21 cellular contexts compared by ENCODE assay signal in genomic region chr7:31202801-31203200, GRCh38.
"Had no signal": no experiment of that assay in that cellular context is flagged by ENCODE, and none has a peak within 500 bp of the region (broad histone marks: within the 10 kb centered on the region; RNA-seq: fewer than 3 reads in every experiment).

No MANE protein-coding gene starts in this region.

- H3K4me3 ChIP-seq: adrenal gland, K562 had no signal

- H3K4me1 Mint-ChIP-seq: activated naive CD8-positive, alpha-beta T cell treated with anti-CD3 and anti-CD28 coated beads, Interleukin-2, amount 10 ng/mL, durations not matched to agents 7 days and 5 days; brain; central memory CD8-positive, alpha-beta T cell had no signal

- H3K9me3 Mint-ChIP-seq: activated CD8-positive, alpha-beta T cell treated with anti-CD3 and anti-CD28 coated beads for 36 hours; activated naive CD8-positive, alpha-beta T cell treated with anti-CD3 and anti-CD28 coated beads, Interleukin-2, amount 10 ng/mL, durations not matched to agents 7 days and 5 days had no signal

- H3K27me3 ChIP-seq: adrenal gland had no signal

- H3K9me3 ChIP-seq: adrenal gland had no signal

- H3K4me3 Mint-ChIP-seq: activated CD8-positive, alpha-beta T cell treated with anti-CD3 and anti-CD28 coated beads for 36 hours; activated naive CD8-positive, alpha-beta T cell treated with anti-CD3 and anti-CD28 coated beads, Interleukin-2, amount 10 ng/mL, durations not matched to agents 7 days and 5 days; brain; central memory CD8-positive, alpha-beta T cell; T-helper 1 cell treated with Interleukin-12 subunit alpha and Interleukin-12 subunit beta and Interleukin-4 antibody, amounts not matched to agents 30 μg/mL and 1 μg/mL, for 36 hours had no signal

- H3K27me3 Mint-ChIP-seq: activated CD8-positive, alpha-beta T cell treated with anti-CD3 and anti-CD28 coated beads for 36 hours; activated naive CD8-positive, alpha-beta T cell treated with anti-CD3 and anti-CD28 coated beads, Interleukin-2, amount 10 ng/mL, durations not matched to agents 7 days and 5 days; central memory CD8-positive, alpha-beta T cell had no signal

- H3K27ac Mint-ChIP-seq: activated CD8-positive, alpha-beta T cell treated with anti-CD3 and anti-CD28 coated beads for 36 hours; activated naive CD8-positive, alpha-beta T cell treated with anti-CD3 and anti-CD28 coated beads, Interleukin-2, amount 10 ng/mL, durations not matched to agents 7 days and 5 days; T-helper 1 cell treated with Interleukin-12 subunit alpha and Interleukin-12 subunit beta and Interleukin-4 antibody, amounts not matched to agents 30 μg/mL and 1 μg/mL, for 36 hours had no signal

- H3K36me3 ChIP-seq: adrenal gland had no signal

- H3K36me3 Mint-ChIP-seq: activated naive CD8-positive, alpha-beta T cell treated with anti-CD3 and anti-CD28 coated beads, Interleukin-2, amount 10 ng/mL, durations not matched to agents 7 days and 5 days; brain had no signal

- DNase-seq: activated CD4-positive, alpha-beta T cell treated with anti-CD3 and anti-CD28 coated beads for 4 hours; activated CD8-positive, alpha-beta memory T cell treated with anti-CD3 and anti-CD28 coated beads, Interleukin-2, amount 50 U/mL, for 48 hours; activated CD8-positive, alpha-beta T cell treated with anti-CD3 and anti-CD28 coated beads for 36 hours; activated naive CD4-positive, alpha-beta T cell treated with anti-CD3 and anti-CD28 coated beads, Interleukin-2, amount 50 U/mL, for 16 hours; activated naive CD8-positive, alpha-beta T cell treated with anti-CD3 and anti-CD28 coated beads, Interleukin-2, amount 10 ng/mL, durations not matched to agents 7 days and 5 days; activated T-cell treated with anti-CD3 and anti-CD28 coated beads, Interleukin-2, amount 50 U/mL, for 1 hour; adrenal gland; aorta; Karpas-422; NCI-H1105 treated with DMSO at 0.1 percent for 48 hours; NCI-H1436 treated with DMSO at 0.1 percent for 48 hours; NCI-H187; NCI-H2081; NCI-H345; NCI-H510A; NCI-H526 treated with DMSO at 0.1 percent for 48 hours; RPMI8226 had no signal

- H3K4me1 ChIP-seq: adrenal gland had no signal

- H3K27ac ChIP-seq: adrenal gland had no signal
